ENCODE assay signal across 8 cellular contexts in genomic region chr3:42024578-42025387, GRCh38.
DNase-seq lines count a peak whose midpoint lies in the region; ATAC-seq, FAIRE-seq and TF ChIP-seq lines count a peak whose summit lies in the region.

No MANE protein-coding gene starts in this region.

- H3K4me1 Mint-ChIP-seq in activated naive CD8-positive, alpha-beta T cell (ENCODE audit: low read depth) = peaks cover 66% of the 10 kb centered on the region
- H3K4me1 Mint-ChIP-seq in activated naive CD8-positive, alpha-beta T cell treated with anti-CD3 and anti-CD28 coated beads for 36 hours = peaks cover 54% of the 10 kb centered on the region

- no peak overlapping the region for H3K4me3 Mint-ChIP-seq in activated naive CD8-positive, alpha-beta T cell
- H3K4me3 Mint-ChIP-seq in activated naive CD8-positive, alpha-beta T cell treated with anti-CD3 and anti-CD28 coated beads for 36 hours = no peak overlapping the region

- no peaks in the 10 kb centered on the region for H3K9me3 ChIP-seq in upper lobe of right lung

- H3K27ac Mint-ChIP-seq in activated naive CD8-positive, alpha-beta T cell = peak overlapping the region; percentile 25
- no peak overlapping the region for H3K27ac Mint-ChIP-seq in activated naive CD8-positive, alpha-beta T cell treated with anti-CD3 and anti-CD28 coated beads for 36 hours

- H3K27me3 ChIP-seq in bronchial epithelial cell (ENCODE audit: control insufficient read depth, insufficient read depth, low read length) (no peaks in the 10 kb centered on the region), upper lobe of right lung (no peaks in the 10 kb centered on the region)

- H3K36me3 ChIP-seq in bronchial epithelial cell (ENCODE audit: control insufficient read depth, insufficient read depth, low read length) (no peaks in the 10 kb centered on the region), upper lobe of right lung (no peaks in the 10 kb centered on the region)

- peaks cover 41% of the 10 kb centered on the region for H3K4me1 ChIP-seq in upper lobe of right lung

- no peaks in the 10 kb centered on the region for H3K9me3 Mint-ChIP-seq in activated naive CD8-positive, alpha-beta T cell (ENCODE audit: low read depth)
- peaks cover 4% of the 10 kb centered on the region for H3K9me3 Mint-ChIP-seq in activated naive CD8-positive, alpha-beta T cell treated with anti-CD3 and anti-CD28 coated beads for 36 hours

- H3K27ac ChIP-seq in upper lobe of right lung = peak overlapping the region; percentile 55

- no peak for FAIRE-seq in bronchial epithelial cell (lab: Jason Lieb, UNC)

- peak; percentile 13 for ATAC-seq in upper lobe of right lung

- no peak for TF ChIP-seq CTCF in bronchial epithelial cell (IDR thresholded peaks at IDR 0.05; ENCODE audit: insufficient read depth, low read length, severe bottlenecking)
- TF ChIP-seq CTCF in upper lobe of right lung (IDR thresholded peaks at IDR 0.05) = no peak

- DNase-seq in activated naive CD8-positive, alpha-beta T cell treated with anti-CD3 and anti-CD28 coated beads for 36 hours = no peak
- DNase-seq in bronchial epithelial cell (ENCODE audit: low read depth) = peak; percentile 43
- DNase-seq in medulla oblongata (ENCODE audit: extremely low spot score) = peak; percentile 80
- DNase-seq in upper lobe of right lung = no peak
- DNase-seq in activated naive CD4-positive, alpha-beta T cell treated with anti-CD3 and anti-CD28 coated beads, Interleukin-2, amount 50 U/mL, for 16 hours = no peak
- DNase-seq in activated CD4-positive, CD25-positive, alpha-beta regulatory T cell (lab: John Stamatoyannopoulos, UW) = no peak
- no peak for DNase-seq in NCI-H345 treated with DMSO at 0.1 percent for 48 hours (lab: John Stamatoyannopoulos, UW; ENCODE audit: unreplicated experiment)

- H3K27me3 Mint-ChIP-seq in activated naive CD8-positive, alpha-beta T cell = no peaks in the 10 kb centered on the region
- H3K27me3 Mint-ChIP-seq in activated naive CD8-positive, alpha-beta T cell treated with anti-CD3 and anti-CD28 coated beads for 36 hours = no peaks in the 10 kb centered on the region

- peaks cover 10% of the 10 kb centered on the region for H3K36me3 Mint-ChIP-seq in activated naive CD8-positive, alpha-beta T cell
- peaks cover 9% of the 10 kb centered on the region for H3K36me3 Mint-ChIP-seq in activated naive CD8-positive, alpha-beta T cell treated with anti-CD3 and anti-CD28 coated beads for 36 hours

- intact Hi-C loops in upper lobe of right lung (cut with DNase I) = no loop called here

- H3K4me3 ChIP-seq in bronchial epithelial cell (ENCODE audit: low read depth, low read length) = no peak overlapping the region
- H3K4me3 ChIP-seq in upper lobe of right lung = no peak overlapping the region

Comparison
In these comparisons a context has a peak if more than half of its experiments do, and no peak if none do; other contexts are left out.
1. DNase-seq: peak in bronchial epithelial cell (single experiment) and medulla oblongata (single experiment); none in activated naive CD8-positive, alpha-beta T cell treated with anti-CD3 and anti-CD28 coated beads for 36 hours (single experiment), upper lobe of right lung (single experiment), activated naive CD4-positive, alpha-beta T cell treated with anti-CD3 and anti-CD28 coated beads, Interleukin-2, amount 50 U/mL, for 16 hours (single experiment), activated CD4-positive, CD25-positive, alpha-beta regulatory T cell (0 of 4) and NCI-H345 treated with DMSO at 0.1 percent for 48 hours (single experiment).